7 cellular contexts compared by ENCODE assay signal in the genomic region with DNA sequence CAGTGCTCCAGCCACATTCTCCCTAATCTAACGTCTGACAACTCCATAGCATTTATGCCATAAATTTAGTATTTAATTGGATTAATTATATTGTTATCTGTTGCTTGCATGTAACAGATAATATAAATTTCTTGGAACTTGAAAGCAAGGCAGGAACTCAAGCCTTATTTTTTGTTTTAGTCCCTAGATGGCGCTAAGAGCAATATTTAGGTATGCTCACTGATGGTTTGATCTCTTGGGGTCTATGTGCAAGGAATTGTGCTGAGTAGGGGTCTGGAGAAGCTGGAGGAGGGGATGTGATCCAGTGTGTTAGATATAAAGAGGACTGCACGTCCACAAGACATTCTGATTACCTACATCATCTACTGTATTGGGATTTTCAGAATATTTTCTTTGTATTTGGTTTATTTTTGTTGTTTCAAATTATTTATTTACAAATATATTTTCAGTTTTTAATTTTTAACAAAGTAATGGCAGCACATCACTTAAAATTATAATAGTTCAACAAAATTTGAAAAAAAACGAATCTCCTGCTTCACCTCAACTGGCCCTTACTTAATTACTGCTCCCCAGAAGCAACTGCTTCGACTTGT. TPM values are rescaled to one million over a fixed set of nuclear protein-coding genes. Genes with fewer than 3 reads are reported as not detected.
A peak's percentile ranks its signal among the peaks of the same experiment; 100 is the strongest.
DNase-seq lines count a peak whose midpoint lies in the region; ATAC-seq and TF ChIP-seq lines count a peak whose summit lies in the region.

No MANE protein-coding gene starts in this region.

- TF ChIP-seq CTCF in GM10248 (IDR thresholded peaks at IDR 0.05; ENCODE audit: control extremely low read depth, extremely low read depth, low read depth, missing control alignments) (peak; percentile 46), WERI-Rb-1 (IDR thresholded peaks at IDR 0.05; ENCODE audit: low read depth, low read length) (peak; percentile 56), vagina (IDR thresholded peaks at IDR 0.05) (no peak)

- H3K4ac ChIP-seq in mesendoderm (ENCODE audit: low read depth, low read length): no peak overlapping the region

- CTCF ChIA-PET in GM10248 (lab: Yijun Ruan, JAX): interaction anchor here (0.6 to 2.2 kb wide), 4 partner anchors 9 to 82 kb away, joined by 3 to 8 read pairs (median 4); no protein-coding TSS in a partner anchor

- no peak overlapping the region for H2BK15ac ChIP-seq in mesendoderm (replicated peaks; ENCODE audit: low read depth)

- H3K23ac ChIP-seq in mesendoderm (ENCODE audit: low read length): no peak overlapping the region

- no peak overlapping the region for H2AK5ac ChIP-seq in mesendoderm (ENCODE audit: low read length)

- H3K79me2 ChIP-seq in mesendoderm (ENCODE audit: control insufficient read depth, insufficient read depth, low read length): no peaks in the 10 kb centered on the region

- H3K9me3 ChIP-seq in WERI-Rb-1 (ENCODE audit: severe bottlenecking) (no peaks in the 10 kb centered on the region), vagina (no peaks in the 10 kb centered on the region)

- POLR2A ChIA-PET in GM10248 (lab: Yijun Ruan, JAX): no interaction called here

- H3K27ac ChIP-seq in WERI-Rb-1 (no peak overlapping the region), mesendoderm (ENCODE audit: low read depth, low read length) (no peak overlapping the region), vagina (no peak overlapping the region)

- no peak overlapping the region for H3K56ac ChIP-seq in mesendoderm (ENCODE audit: low read length)

- H4K5ac ChIP-seq in mesendoderm (ENCODE audit: low read length): no peak overlapping the region

- no peaks in the 10 kb centered on the region for H3K36me3 ChIP-seq in WERI-Rb-1
- no peaks in the 10 kb centered on the region for H3K36me3 ChIP-seq in mesendoderm (ENCODE audit: control insufficient read depth, insufficient read depth, low read length)
- no peaks in the 10 kb centered on the region for H3K36me3 ChIP-seq in vagina

- peak; percentile 51 for DNase-seq in GM10248 (ENCODE audit: extremely low spot score)
- DNase-seq in M059J (ENCODE audit: low read depth): peak; percentile 32
- no peak for DNase-seq in WERI-Rb-1
- peak; percentile 49 for DNase-seq in mesendoderm
- DNase-seq in vagina (ENCODE audit: extremely low spot score in 2 of 2): no peak
- no peak for DNase-seq in hypothalamus (lab: John Stamatoyannopoulos, UW)

- H3K4me1 ChIP-seq in mesendoderm (ENCODE audit: control insufficient read depth, low read depth, low read length) (no peaks in the 10 kb centered on the region), vagina (no peaks in the 10 kb centered on the region)

- H2BK120ac ChIP-seq in mesendoderm (ENCODE audit: low read depth, low read length): no peak overlapping the region

- ATAC-seq in GM18517 (IDR thresholded peaks at IDR 0.05; ENCODE audit: unreplicated experiment): no peak

- H3K18ac ChIP-seq in mesendoderm (ENCODE audit: low read length): no peak overlapping the region

- H3K4me2 ChIP-seq in mesendoderm (ENCODE audit: low read length): no peak overlapping the region

- H3K27me3 ChIP-seq in WERI-Rb-1 (ENCODE audit: insufficient read depth, low read depth, severe bottlenecking) (no peaks in the 10 kb centered on the region), mesendoderm (ENCODE audit: insufficient read depth, low read length, poor library complexity) (no peaks in the 10 kb centered on the region), vagina (no peaks in the 10 kb centered on the region)

- TF ChIP-seq POLR2A in vagina (IDR thresholded peaks at IDR 0.05): no peak

- no peak overlapping the region for H4K8ac ChIP-seq in mesendoderm (ENCODE audit: low read depth, low read length)

- no peak overlapping the region for H3K9ac ChIP-seq in mesendoderm (ENCODE audit: low read length)

- intact Hi-C loops in vagina (cut with DNase I): no loop called here

- no CpG with 5 or more reads among the region's 5 CpGs for WGBS in mesendoderm (ENCODE audit: extremely low coverage, insufficient coverage, low lambda C conversion rate)

- no peaks in the 10 kb centered on the region for H3K79me1 ChIP-seq in mesendoderm (ENCODE audit: low read length)

- H2BK5ac ChIP-seq in mesendoderm (ENCODE audit: low read length): no peak overlapping the region

- H3K4me3 ChIP-seq in WERI-Rb-1 (ENCODE audit: low read depth, low read length) (no peak overlapping the region), mesendoderm (ENCODE audit: low read length) (no peak overlapping the region), vagina (no peak overlapping the region)

RNA-seq across cellular contexts. Expression of a gene that starts 32.8 kb away (rescaled TPM):
- 2.0 and 4.0 TPM in 2 replicates for total RNA-seq in M059J (2014; rRNA removed; shearing (Covaris generic))
- polyA plus RNA-seq in mesendoderm (2013, experiment 1 of 2): 3.3 TPM
- polyA plus RNA-seq in mesendoderm (2013, experiment 2 of 2): 3.4 TPM
- 5.2 TPM for total RNA-seq in vagina

RNA-seq across cellular contexts. Expression of a gene that starts 32.9 kb away (rescaled TPM):
- 25.4 and 35.9 TPM in 2 replicates for total RNA-seq in M059J (2014; rRNA removed; shearing (Covaris generic))
- 34.0 TPM for polyA plus RNA-seq in mesendoderm (2013, experiment 1 of 2)
- polyA plus RNA-seq in mesendoderm (2013, experiment 2 of 2): 36.2 TPM
- 17.7 TPM for total RNA-seq in vagina

Comparison
In these comparisons a context has a peak if more than half of its experiments do, and no peak if none do; other contexts are left out.
1. DNase-seq: peak in GM10248 (single experiment), M059J (single experiment) and mesendoderm (single experiment); none in WERI-Rb-1 (single experiment), vagina (0 of 2) and hypothalamus (0 of 51).
2. CTCF ChIP-seq: peak in GM10248 (single experiment) and WERI-Rb-1 (single experiment); none in vagina (0 of 3).